Comparison of ENCODE assay signal across 9 cellular contexts in genomic region chr12:104372048-104372720, GRCh38.
DNase-seq lines count a peak whose midpoint lies in the region; ATAC-seq and TF ChIP-seq lines count a peak whose summit lies in the region.
"Had no signal": no experiment of that assay in that cellular context is flagged by ENCODE, and none has a peak within 500 bp of the region (broad histone marks: within the 10 kb centered on the region; RNA-seq: fewer than 3 reads in every experiment).

No MANE protein-coding gene starts in this region.

- H3K27me3 ChIP-seq in PC-3 (ENCODE audit: low read length) (no peaks in the 10 kb centered on the region), ascending aorta (no peaks in the 10 kb centered on the region)

- peak overlapping the region; percentile 26 for H3K27ac Mint-ChIP-seq in activated CD4-positive, alpha-beta T cell treated with anti-CD3 and anti-CD28 coated beads for 36 hours
- peak overlapping the region; percentile 55 for H3K27ac Mint-ChIP-seq in activated T-helper 2 cell treated with anti-CD3 and anti-CD28 coated beads, Interferon-gamma antibody, Interleukin-2, Interleukin-4, amounts not matched to agents 10 μg/mL and 5 μg/mL and 100 μg/mL, durations not matched to agents 14 hours and 24 hours and 36 hours
- H3K27ac Mint-ChIP-seq in glutamatergic neuron (ENCODE audit: unreplicated experiment) = no peak overlapping the region

- no peaks in the 10 kb centered on the region for H3K9me3 ChIP-seq in PC-3 (ENCODE audit: low read length)
- H3K9me3 ChIP-seq in ascending aorta = peaks cover 0 to 8% of the 10 kb centered on the region in 2 donors

- intact Hi-C loops in activated CD4-positive, alpha-beta T cell treated with anti-CD3 and anti-CD28 coated beads for 36 hours (cut with DNase I, micrococcal nuclease) = no loop called here
- intact Hi-C loops in PC-3 (cut with micrococcal nuclease) = loop anchor here (5.0 to 10.0 kb wide), 3 partner anchors 170 to 733 kb away; partner anchors contain the start of gene WASHC4
- intact Hi-C loops in activated T-helper 2 cell treated with anti-CD3 and anti-CD28 coated beads, Interferon-gamma antibody, Interleukin-2, Interleukin-4, amounts not matched to agents 10 μg/mL and 5 μg/mL and 100 μg/mL, durations not matched to agents 14 hours and 24 hours and 36 hours (cut with micrococcal nuclease) = no loop called here
- intact Hi-C loops in ascending aorta (cut with DNase I) = no loop called here

- peaks cover 2% of the 10 kb centered on the region for H3K36me3 Mint-ChIP-seq in activated CD4-positive, alpha-beta T cell treated with anti-CD3 and anti-CD28 coated beads for 36 hours (ENCODE audit: low read depth)
- no peaks in the 10 kb centered on the region for H3K36me3 Mint-ChIP-seq in activated T-helper 2 cell treated with anti-CD3 and anti-CD28 coated beads, Interferon-gamma antibody, Interleukin-2, Interleukin-4, amounts not matched to agents 10 μg/mL and 5 μg/mL and 100 μg/mL, durations not matched to agents 14 hours and 24 hours and 36 hours (ENCODE audit: low read depth)
- H3K36me3 Mint-ChIP-seq in glutamatergic neuron (ENCODE audit: unreplicated experiment) = peaks cover 13% of the 10 kb centered on the region
- H3K36me3 Mint-ChIP-seq: type B pancreatic cell had no signal

- peaks cover 4% of the 10 kb centered on the region for H3K9me3 Mint-ChIP-seq in activated CD4-positive, alpha-beta T cell treated with anti-CD3 and anti-CD28 coated beads for 36 hours (ENCODE audit: low read depth)
- peaks cover 13% of the 10 kb centered on the region for H3K9me3 Mint-ChIP-seq in activated T-helper 2 cell treated with anti-CD3 and anti-CD28 coated beads, Interferon-gamma antibody, Interleukin-2, Interleukin-4, amounts not matched to agents 10 μg/mL and 5 μg/mL and 100 μg/mL, durations not matched to agents 14 hours and 24 hours and 36 hours
- peaks cover 2% of the 10 kb centered on the region for H3K9me3 Mint-ChIP-seq in glutamatergic neuron (ENCODE audit: unreplicated experiment)
- H3K9me3 Mint-ChIP-seq: type B pancreatic cell had no signal

- TF ChIP-seq CTCF in PC-3 (conservative IDR thresholded peaks at IDR 0.05; ENCODE audit: low read depth, low read length) = no peak
- TF ChIP-seq CTCF in ascending aorta (IDR thresholded peaks at IDR 0.05) = no peak
- TF ChIP-seq CTCF in glutamatergic neuron (IDR thresholded peaks at IDR 0.05; ENCODE audit: partially characterized antibody, unreplicated experiment) = no peak

- H3K27me3 Mint-ChIP-seq in activated CD4-positive, alpha-beta T cell treated with anti-CD3 and anti-CD28 coated beads for 36 hours = no peaks in the 10 kb centered on the region
- peaks cover 2% of the 10 kb centered on the region for H3K27me3 Mint-ChIP-seq in activated T-helper 2 cell treated with anti-CD3 and anti-CD28 coated beads, Interferon-gamma antibody, Interleukin-2, Interleukin-4, amounts not matched to agents 10 μg/mL and 5 μg/mL and 100 μg/mL, durations not matched to agents 14 hours and 24 hours and 36 hours (ENCODE audit: low read depth)
- H3K27me3 Mint-ChIP-seq in glutamatergic neuron (ENCODE audit: unreplicated experiment) = peaks cover 4% of the 10 kb centered on the region
- H3K27me3 Mint-ChIP-seq: type B pancreatic cell had no signal

- H3K9me2 ChIP-seq in PC-3 (replicated peaks; ENCODE audit: low read length) = no peaks in the 10 kb centered on the region

- DNase-seq in activated CD4-positive, alpha-beta T cell treated with anti-CD3 and anti-CD28 coated beads for 36 hours = peak; percentile 69
- no peak for DNase-seq in activated CD4-positive, alpha-beta T cell treated with anti-CD3 and anti-CD28 coated beads for 1 hour
- DNase-seq in PC-3 = peak; percentile 62
- DNase-seq in activated T-helper 2 cell treated with anti-CD3 and anti-CD28 coated beads, Interferon-gamma antibody, Interleukin-2, Interleukin-4, amounts not matched to agents 10 μg/mL and 5 μg/mL and 100 μg/mL, durations not matched to agents 14 hours and 24 hours and 36 hours (ENCODE audit: low spot score) = peak; percentile 14
- peak; percentile 17 to 30 for DNase-seq in stimulated activated CD8-positive, alpha-beta memory T cell treated with anti-CD3 and anti-CD28 coated beads, Interleukin-2, amount 100 ng/mL, for 48 hours (ENCODE audit: low read depth in 2 of 2)
- no peak for DNase-seq in ascending aorta (ENCODE audit: low spot score in 2 of 2)
- no peak for DNase-seq in glutamatergic neuron

- no peaks in the 10 kb centered on the region for H3K79me2 ChIP-seq in PC-3 (ENCODE audit: low read length)

- H3K36me3 ChIP-seq in PC-3 (ENCODE audit: low read depth, low read length) (peaks cover 10% of the 10 kb centered on the region; the same call in 1 of the 2 replicates), ascending aorta (no peaks in the 10 kb centered on the region)

- no peak overlapping the region for H3K4me3 Mint-ChIP-seq in activated CD4-positive, alpha-beta T cell treated with anti-CD3 and anti-CD28 coated beads for 36 hours
- no peak overlapping the region for H3K4me3 Mint-ChIP-seq in activated T-helper 2 cell treated with anti-CD3 and anti-CD28 coated beads, Interferon-gamma antibody, Interleukin-2, Interleukin-4, amounts not matched to agents 10 μg/mL and 5 μg/mL and 100 μg/mL, durations not matched to agents 14 hours and 24 hours and 36 hours (ENCODE audit: low read depth)
- no peak overlapping the region for H3K4me3 Mint-ChIP-seq in glutamatergic neuron (ENCODE audit: unreplicated experiment)
- H3K4me3 Mint-ChIP-seq: type B pancreatic cell had no signal

- TSS peak; percentile 47 for BruUV-seq in PC-3 (replicated peaks; lab: Mats Ljungman, UMichigan)

- CTCF ChIA-PET in activated CD4-positive, alpha-beta T cell treated with anti-CD3 and anti-CD28 coated beads for 36 hours (lab: Charles Lee) = interaction anchor here (0.6 to 1.6 kb wide), 4 partner anchors 10 to 163 kb away, joined by 3 to 7 read pairs (median 3); no protein-coding TSS in a partner anchor
- CTCF ChIA-PET in PC-3 (lab: Charles Lee) = no interaction called here

- H3K27ac ChIP-seq in PC-3 (ENCODE audit: low read length) = peak overlapping the region; percentile 83
- no peak overlapping the region for H3K27ac ChIP-seq in ascending aorta

- H3K9ac ChIP-seq in PC-3 (ENCODE audit: low read length) = peak overlapping the region; percentile 16; the same call in 1 of the 2 replicates

- peak; percentile 96 for ATAC-seq in activated CD4-positive, alpha-beta T cell treated with anti-CD3 and anti-CD28 coated beads for 36 hours
- ATAC-seq in PC-3 = peak; percentile 11
- no peak for ATAC-seq in GM21515 (IDR thresholded peaks at IDR 0.05; ENCODE audit: unreplicated experiment)

- H3K4me3 ChIP-seq in PC-3 (ENCODE audit: low read length) = no peak overlapping the region
- H3K4me3 ChIP-seq in ascending aorta = no peak overlapping the region

- POLR2A ChIA-PET in activated CD4-positive, alpha-beta T cell treated with anti-CD3 and anti-CD28 coated beads for 36 hours (lab: Charles Lee) = no interaction called here
- POLR2A ChIA-PET in PC-3 (lab: Charles Lee; ENCODE audit: unreplicated experiment) = no interaction called here

- H3F3A ChIP-seq in PC-3 (ENCODE audit: low read length, unreplicated experiment) = peaks cover 5% of the 10 kb centered on the region

- H3K4me1 ChIP-seq in PC-3 (ENCODE audit: insufficient read depth, low read length) = peaks cover 64% of the 10 kb centered on the region
- H3K4me1 ChIP-seq in ascending aorta = peaks cover 0 to 5% of the 10 kb centered on the region in 2 donors

- H4K20me1 ChIP-seq in PC-3 (ENCODE audit: low read length) = no peaks in the 10 kb centered on the region

- peaks cover 11% of the 10 kb centered on the region for H3K4me1 Mint-ChIP-seq in activated CD4-positive, alpha-beta T cell treated with anti-CD3 and anti-CD28 coated beads for 36 hours
- peaks cover 17% of the 10 kb centered on the region for H3K4me1 Mint-ChIP-seq in activated T-helper 2 cell treated with anti-CD3 and anti-CD28 coated beads, Interferon-gamma antibody, Interleukin-2, Interleukin-4, amounts not matched to agents 10 μg/mL and 5 μg/mL and 100 μg/mL, durations not matched to agents 14 hours and 24 hours and 36 hours (ENCODE audit: low read depth)
- H3K4me1 Mint-ChIP-seq in glutamatergic neuron (ENCODE audit: low read depth, unreplicated experiment) = no peaks in the 10 kb centered on the region

- peak overlapping the region; percentile 66 for H3K4me2 ChIP-seq in PC-3 (ENCODE audit: low read length)

- H2AFZ ChIP-seq in PC-3 (ENCODE audit: low read length) = no peak overlapping the region

Comparison
In these comparisons a context has a peak if more than half of its experiments do, and no peak if none do; other contexts are left out.
1. DNase-seq: peak in activated CD4-positive, alpha-beta T cell treated with anti-CD3 and anti-CD28 coated beads for 36 hours (single experiment), PC-3 (single experiment), activated T-helper 2 cell treated with anti-CD3 and anti-CD28 coated beads, Interferon-gamma antibody, Interleukin-2, Interleukin-4, amounts not matched to agents 10 μg/mL and 5 μg/mL and 100 μg/mL, durations not matched to agents 14 hours and 24 hours and 36 hours (single experiment) and stimulated activated CD8-positive, alpha-beta memory T cell treated with anti-CD3 and anti-CD28 coated beads, Interleukin-2, amount 100 ng/mL, for 48 hours (2 of 2); none in activated CD4-positive, alpha-beta T cell treated with anti-CD3 and anti-CD28 coated beads for 1 hour (single experiment), ascending aorta (0 of 2) and glutamatergic neuron (single experiment).